ENCODE assay signal across 8 cellular contexts in genomic region chr5:6712582-6713273, GRCh38. TPM values are rescaled to one million over a fixed set of nuclear protein-coding genes. Genes with fewer than 3 reads are reported as not detected.
DNase-seq lines count a peak whose midpoint lies in the region; ATAC-seq and TF ChIP-seq lines count a peak whose summit lies in the region.

No MANE protein-coding gene starts in this region.

- peak overlapping the region; percentile 69 for H3K27ac ChIP-seq in SU-DHL-6 (ENCODE audit: low read depth, low read length)
- H3K27ac ChIP-seq in upper lobe of right lung, result peak overlapping the region; percentile 96

- no peaks in the 10 kb centered on the region for H3K36me3 ChIP-seq in SU-DHL-6 (ENCODE audit: low read length)
- H3K36me3 ChIP-seq in adipocyte (ENCODE audit: control insufficient read depth, insufficient read depth, low read length, severe bottlenecking), result no peaks in the 10 kb centered on the region
- no peaks in the 10 kb centered on the region for H3K36me3 ChIP-seq in upper lobe of right lung

- DNase-seq in NCI-H1105 (lab: John Stamatoyannopoulos, UW) (peak; percentile 97), adipocyte (ENCODE audit: low read depth) (peak; percentile 98), left cardiac atrium (peak; percentile 96), posterior cingulate gyrus (peak; percentile 92 to 99 (median 94)), upper lobe of right lung (peak; percentile 98)

- H3K9ac ChIP-seq in SU-DHL-6 (ENCODE audit: low read length), result peak overlapping the region; percentile 75
- peak overlapping the region; percentile 92 for H3K9ac ChIP-seq in adipocyte (ENCODE audit: low read length)

- H3K4me2 ChIP-seq in SU-DHL-6 (ENCODE audit: low read depth, low read length, poor library complexity, severe bottlenecking), result peak overlapping the region; percentile 81

- peaks cover 8% of the 10 kb centered on the region; the same call in 1 of the 2 replicates for H3F3A ChIP-seq in SU-DHL-6 (ENCODE audit: insufficient read depth)

- no peaks in the 10 kb centered on the region for H3K27me3 ChIP-seq in SU-DHL-6 (ENCODE audit: low read length)
- no peaks in the 10 kb centered on the region for H3K27me3 ChIP-seq in adipocyte (replicated peaks; ENCODE audit: control insufficient read depth, insufficient read depth, low read length)
- no peaks in the 10 kb centered on the region for H3K27me3 ChIP-seq in upper lobe of right lung

- TF ChIP-seq CTCF in GM12875 (IDR thresholded peaks at IDR 0.05; ENCODE audit: borderline replicate concordance, insufficient read depth, low read depth, low read length), result no peak
- no peak for TF ChIP-seq CTCF in SU-DHL-6 (IDR thresholded peaks at IDR 0.05; ENCODE audit: insufficient read depth, low read length, poor library complexity, severe bottlenecking)
- TF ChIP-seq CTCF in upper lobe of right lung (IDR thresholded peaks at IDR 0.05), result peak; percentile 4

- ATAC-seq in HG02678 (IDR thresholded peaks at IDR 0.05; ENCODE audit: unreplicated experiment), result peak; percentile 61
- peak; percentile 92 to 93 for ATAC-seq in left cardiac atrium
- peak; percentile 89 for ATAC-seq in upper lobe of right lung

- H3K4me3 ChIP-seq in GM12875 (ENCODE audit: low read depth, low read length), result peak overlapping the region; percentile 79
- peak overlapping the region; percentile 61 for H3K4me3 ChIP-seq in SU-DHL-6 (ENCODE audit: insufficient read depth, low read length, poor library complexity, severe bottlenecking)
- peak overlapping the region; percentile 87 for H3K4me3 ChIP-seq in adipocyte (ENCODE audit: low read length)
- peak overlapping the region; percentile 83 for H3K4me3 ChIP-seq in upper lobe of right lung

- H3K4me1 ChIP-seq in adipocyte (ENCODE audit: control insufficient read depth, insufficient read depth, low read length), result peaks cover 32% of the 10 kb centered on the region
- peaks cover 28% of the 10 kb centered on the region for H3K4me1 ChIP-seq in upper lobe of right lung

- intact Hi-C loops in left cardiac atrium (cut with DNase I) (loop anchor here in 1 of 2 donors (5.0 kb wide), 1 partner anchor 80 kb away; the partner anchor contains the start of genes NSUN2 and SRD5A1), posterior cingulate gyrus (cut with DNase I) (loop anchor here (1.0 to 5.0 kb wide), 2 partner anchors 79 to 1290 kb away; partner anchors contain the start of genes ICE1, NSUN2 and SRD5A1), upper lobe of right lung (cut with DNase I) (no loop called here)

- H3K9me3 ChIP-seq in SU-DHL-6 (ENCODE audit: insufficient read depth, low read length) (no peaks in the 10 kb centered on the region), adipocyte (ENCODE audit: control insufficient read depth, low read length) (no peaks in the 10 kb centered on the region), upper lobe of right lung (no peaks in the 10 kb centered on the region)

- H3K79me2 ChIP-seq in SU-DHL-6 (ENCODE audit: insufficient read depth, low read length), result peaks cover 34% of the 10 kb centered on the region

- H3K9me2 ChIP-seq in SU-DHL-6 (replicated peaks; ENCODE audit: insufficient read depth, low read length), result no peaks in the 10 kb centered on the region

- H4K20me1 ChIP-seq in SU-DHL-6 (ENCODE audit: low read depth, low read length), result peaks cover 27% of the 10 kb centered on the region

- H2AFZ ChIP-seq in SU-DHL-6 (ENCODE audit: low read depth, low read length, severe bottlenecking), result peak overlapping the region; percentile 78

RNA-seq across cellular contexts. Expression of gene TENT4A, which starts 0.5 kb away (rescaled TPM):
- 10 to 100 TPM; 12.1 to 14.8 TPM for total RNA-seq in left cardiac atrium
- total RNA-seq in upper lobe of right lung, result 19.9 TPM

Comparison
In these comparisons a context has a peak if more than half of its experiments do, and no peak if none do; other contexts are left out.
1. Peak in every context shown above with its lines: DNase-seq, ATAC-seq, H3K4me3 ChIP-seq and H3K27ac ChIP-seq.